In the genomic region with DNA sequence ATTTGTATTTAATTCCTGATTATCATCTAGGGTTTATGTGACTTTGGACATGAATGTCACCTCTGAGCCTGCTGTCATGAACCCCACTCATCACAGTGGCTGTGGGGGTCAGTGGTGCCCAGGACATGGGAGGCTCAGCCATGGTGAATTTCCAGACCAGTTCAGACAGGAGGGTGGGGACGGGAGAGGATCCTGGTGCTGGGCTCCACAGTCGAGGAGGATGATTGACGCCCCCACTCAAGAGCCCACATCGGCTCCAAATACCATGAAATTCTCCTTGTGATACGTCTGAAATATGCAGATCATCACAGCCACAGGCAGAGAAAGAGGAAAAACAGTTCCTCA, we compare ENCODE assay signal across 6 cellular contexts. TPM values are rescaled to one million over a fixed set of nuclear protein-coding genes. Genes with fewer than 3 reads are reported as not detected.
"Had no signal": no experiment of that assay in that cellular context is flagged by ENCODE, and none has a peak within 500 bp of the region (broad histone marks: within the 10 kb centered on the region; RNA-seq: fewer than 3 reads in every experiment).

No MANE protein-coding gene starts in this region.

RNA-seq across cellular contexts. Expression of gene LILRB3, which starts 1.1 kb away (rescaled TPM):
- total RNA-seq: HepG2, HT1080, IMR-90, NCI-H460, PC-9, SJSA1 had no signal
- polyA plus RNA-seq: IMR-90 had no signal

RNA-seq across cellular contexts. Expression of gene LILRA6, which starts 18.7 kb away (rescaled TPM):
- total RNA-seq: HepG2, HT1080, IMR-90, NCI-H460, PC-9, SJSA1 had no signal
- polyA plus RNA-seq: HepG2, IMR-90 had no signal

RNA-seq across cellular contexts. Expression of gene LILRB5, which starts 33.2 kb away (rescaled TPM):
- total RNA-seq: HepG2, HT1080, IMR-90, NCI-H460, PC-9, SJSA1 had no signal
- polyA plus RNA-seq: HepG2, IMR-90 had no signal
